ENCODE assay signal across 2 cellular contexts in the genomic region with DNA sequence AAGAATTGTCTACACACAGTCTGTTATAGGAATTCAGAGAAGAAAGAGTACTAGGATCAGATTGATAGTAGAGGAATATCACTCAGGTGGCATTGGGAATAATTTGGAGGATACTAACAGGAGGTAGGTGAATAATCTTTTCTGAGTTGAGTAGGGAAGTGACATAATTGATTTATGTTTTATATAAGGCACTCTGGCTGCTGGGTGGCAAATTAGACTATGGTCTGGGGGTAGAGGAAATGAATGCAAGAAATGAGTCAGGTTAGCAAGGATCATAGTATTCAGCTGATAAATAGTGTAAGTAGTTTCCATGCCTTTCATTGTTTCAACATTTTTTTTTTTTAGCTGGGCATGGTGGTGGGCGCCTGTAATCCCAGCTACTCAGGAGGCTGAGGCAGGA.
TF ChIP-seq lines count a peak whose summit lies in the region.

No MANE protein-coding gene starts in this region.

TF ChIP-seq in SK-N-SH, 30 proteins besides CTCF, POLR2A, EP300 and RAD21 (continued from another document):
- TF ChIP-seq, protein P1, sequence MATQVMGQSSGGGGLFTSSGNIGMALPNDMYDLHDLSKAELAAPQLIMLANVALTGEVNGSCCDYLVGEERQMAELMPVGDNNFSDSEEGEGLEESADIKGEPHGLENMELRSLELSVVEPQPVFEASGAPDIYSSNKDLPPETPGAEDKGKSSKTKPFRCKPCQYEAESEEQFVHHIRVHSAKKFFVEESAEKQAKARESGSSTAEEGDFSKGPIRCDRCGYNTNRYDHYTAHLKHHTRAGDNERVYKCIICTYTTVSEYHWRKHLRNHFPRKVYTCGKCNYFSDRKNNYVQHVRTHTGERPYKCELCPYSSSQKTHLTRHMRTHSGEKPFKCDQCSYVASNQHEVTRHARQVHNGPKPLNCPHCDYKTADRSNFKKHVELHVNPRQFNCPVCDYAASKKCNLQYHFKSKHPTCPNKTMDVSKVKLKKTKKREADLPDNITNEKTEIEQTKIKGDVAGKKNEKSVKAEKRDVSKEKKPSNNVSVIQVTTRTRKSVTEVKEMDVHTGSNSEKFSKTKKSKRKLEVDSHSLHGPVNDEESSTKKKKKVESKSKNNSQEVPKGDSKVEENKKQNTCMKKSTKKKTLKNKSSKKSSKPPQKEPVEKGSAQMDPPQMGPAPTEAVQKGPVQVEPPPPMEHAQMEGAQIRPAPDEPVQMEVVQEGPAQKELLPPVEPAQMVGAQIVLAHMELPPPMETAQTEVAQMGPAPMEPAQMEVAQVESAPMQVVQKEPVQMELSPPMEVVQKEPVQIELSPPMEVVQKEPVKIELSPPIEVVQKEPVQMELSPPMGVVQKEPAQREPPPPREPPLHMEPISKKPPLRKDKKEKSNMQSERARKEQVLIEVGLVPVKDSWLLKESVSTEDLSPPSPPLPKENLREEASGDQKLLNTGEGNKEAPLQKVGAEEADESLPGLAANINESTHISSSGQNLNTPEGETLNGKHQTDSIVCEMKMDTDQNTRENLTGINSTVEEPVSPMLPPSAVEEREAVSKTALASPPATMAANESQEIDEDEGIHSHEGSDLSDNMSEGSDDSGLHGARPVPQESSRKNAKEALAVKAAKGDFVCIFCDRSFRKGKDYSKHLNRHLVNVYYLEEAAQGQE (IDR thresholded peaks at IDR 0.05; ENCODE audit: low read depth, low read length), result no peak
TF ChIP-seq in SK-N-SH: peak in this region for 1.

TF ChIP-seq in SK-N-SH treated with all-trans-retinoic acid at 6 μM for 48 hours, 23 proteins besides CTCF, POLR2A, EP300 and RAD21 (continued from another document):
- TF ChIP-seq, protein P2, sequence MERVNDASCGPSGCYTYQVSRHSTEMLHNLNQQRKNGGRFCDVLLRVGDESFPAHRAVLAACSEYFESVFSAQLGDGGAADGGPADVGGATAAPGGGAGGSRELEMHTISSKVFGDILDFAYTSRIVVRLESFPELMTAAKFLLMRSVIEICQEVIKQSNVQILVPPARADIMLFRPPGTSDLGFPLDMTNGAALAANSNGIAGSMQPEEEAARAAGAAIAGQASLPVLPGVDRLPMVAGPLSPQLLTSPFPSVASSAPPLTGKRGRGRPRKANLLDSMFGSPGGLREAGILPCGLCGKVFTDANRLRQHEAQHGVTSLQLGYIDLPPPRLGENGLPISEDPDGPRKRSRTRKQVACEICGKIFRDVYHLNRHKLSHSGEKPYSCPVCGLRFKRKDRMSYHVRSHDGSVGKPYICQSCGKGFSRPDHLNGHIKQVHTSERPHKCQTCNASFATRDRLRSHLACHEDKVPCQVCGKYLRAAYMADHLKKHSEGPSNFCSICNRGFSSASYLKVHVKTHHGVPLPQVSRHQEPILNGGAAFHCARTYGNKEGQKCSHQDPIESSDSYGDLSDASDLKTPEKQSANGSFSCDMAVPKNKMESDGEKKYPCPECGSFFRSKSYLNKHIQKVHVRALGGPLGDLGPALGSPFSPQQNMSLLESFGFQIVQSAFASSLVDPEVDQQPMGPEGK (CRISPR knock-in tag; IDR thresholded peaks at IDR 0.05; ENCODE audit: borderline replicate concordance), result no peak
- TF ChIP-seq ISL1 (CRISPR knock-in tag; IDR thresholded peaks at IDR 0.05), result no peak
- no peak for TF ChIP-seq TOX (CRISPR knock-in tag; IDR thresholded peaks at IDR 0.05; ENCODE audit: borderline replicate concordance)
- no peak for TF ChIP-seq SNAI2 (CRISPR knock-in tag; IDR thresholded peaks at IDR 0.05)
- TF ChIP-seq ZNF8 (CRISPR knock-in tag; IDR thresholded peaks at IDR 0.05), result no peak
- TF ChIP-seq ZFP30 (CRISPR knock-in tag; IDR thresholded peaks at IDR 0.05), result no peak
- no peak for TF ChIP-seq RARB (CRISPR knock-in tag; IDR thresholded peaks at IDR 0.05)
- TF ChIP-seq CSDC2 (CRISPR knock-in tag; IDR thresholded peaks at IDR 0.05), result no peak
- no peak for TF ChIP-seq ESRRG (CRISPR knock-in tag; IDR thresholded peaks at IDR 0.05)
- TF ChIP-seq, protein P3, sequence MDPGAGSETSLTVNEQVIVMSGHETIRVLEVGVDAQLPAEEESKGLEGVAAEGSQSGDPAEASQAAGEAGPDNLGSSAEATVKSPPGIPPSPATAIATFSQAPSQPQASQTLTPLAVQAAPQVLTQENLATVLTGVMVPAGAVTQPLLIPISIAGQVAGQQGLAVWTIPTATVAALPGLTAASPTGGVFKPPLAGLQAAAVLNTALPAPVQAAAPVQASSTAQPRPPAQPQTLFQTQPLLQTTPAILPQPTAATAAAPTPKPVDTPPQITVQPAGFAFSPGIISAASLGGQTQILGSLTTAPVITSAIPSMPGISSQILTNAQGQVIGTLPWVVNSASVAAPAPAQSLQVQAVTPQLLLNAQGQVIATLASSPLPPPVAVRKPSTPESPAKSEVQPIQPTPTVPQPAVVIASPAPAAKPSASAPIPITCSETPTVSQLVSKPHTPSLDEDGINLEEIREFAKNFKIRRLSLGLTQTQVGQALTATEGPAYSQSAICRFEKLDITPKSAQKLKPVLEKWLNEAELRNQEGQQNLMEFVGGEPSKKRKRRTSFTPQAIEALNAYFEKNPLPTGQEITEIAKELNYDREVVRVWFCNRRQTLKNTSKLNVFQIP (CRISPR knock-in tag; IDR thresholded peaks at IDR 0.05; ENCODE audit: borderline replicate concordance, low read depth), result no peak
- TF ChIP-seq GLIS3 (CRISPR knock-in tag; IDR thresholded peaks at IDR 0.05), result no peak
- TF ChIP-seq ZNF70 (CRISPR knock-in tag; IDR thresholded peaks at IDR 0.05), result no peak
- no peak for TF ChIP-seq ARNTL (CRISPR knock-in tag; IDR thresholded peaks at IDR 0.05; ENCODE audit: borderline replicate concordance, low read depth)
